In the genomic region with DNA sequence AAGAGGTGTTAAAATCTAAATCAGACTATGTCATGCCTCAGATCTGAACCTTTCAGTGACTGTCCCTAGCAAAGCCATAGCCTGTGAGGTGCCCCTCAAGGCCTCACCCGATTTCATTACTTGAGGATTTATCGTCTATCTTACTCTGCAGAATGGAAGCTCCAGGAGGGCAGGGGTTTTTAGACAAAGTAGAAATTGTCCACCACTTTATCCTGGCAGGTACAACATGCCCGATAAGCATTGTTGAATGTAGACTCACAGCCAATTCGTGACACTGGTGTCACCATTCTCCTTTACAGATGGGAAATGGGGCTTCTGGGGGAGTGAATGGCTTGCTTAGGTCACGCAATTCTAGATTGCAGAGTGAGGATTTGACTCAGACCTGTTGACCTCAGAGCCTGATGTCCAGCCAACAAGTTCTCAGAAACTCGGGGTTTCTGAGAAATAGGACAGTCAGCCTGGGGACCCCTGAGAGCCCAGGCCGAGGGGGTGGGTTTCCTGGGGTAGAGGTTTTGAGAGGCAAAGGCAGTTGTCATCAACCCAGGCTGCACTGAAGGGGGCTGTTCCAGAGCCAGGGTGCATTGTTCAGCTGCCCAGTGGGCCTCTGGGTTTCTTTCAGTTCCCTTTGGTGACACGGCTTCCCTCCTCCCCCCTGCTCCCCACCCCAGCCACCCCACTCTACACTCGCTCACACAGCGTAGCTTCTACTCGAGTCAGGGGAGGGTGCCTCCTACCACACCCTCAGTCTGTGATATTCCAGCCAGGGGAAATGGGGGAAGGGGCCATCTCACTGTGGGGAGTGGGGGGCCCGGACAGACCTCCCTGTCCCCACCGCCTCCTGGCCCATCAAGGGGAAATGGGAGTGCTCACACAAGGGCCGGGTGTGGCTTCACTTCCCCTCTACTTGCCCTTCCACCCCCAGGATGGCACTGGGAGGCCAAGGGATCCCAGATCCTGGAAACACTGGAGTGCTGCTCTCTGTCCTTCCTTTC, we compare ENCODE assay signal across 11 cellular contexts. TPM values are rescaled to one million over a fixed set of nuclear protein-coding genes. Genes with fewer than 3 reads are reported as not detected.
DNase-seq lines count a peak whose midpoint lies in the region; ATAC-seq and TF ChIP-seq lines count a peak whose summit lies in the region.
"Had no signal": no experiment of that assay in that cellular context is flagged by ENCODE, and none has a peak within 500 bp of the region (broad histone marks: within the 10 kb centered on the region; RNA-seq: fewer than 3 reads in every experiment).

No MANE protein-coding gene starts in this region.

- H3K4me1 ChIP-seq in KMS-11 (ENCODE audit: low read depth, poor library complexity, severe bottlenecking) (peaks cover 43% of the 10 kb centered on the region), osteoblast (ENCODE audit: insufficient read depth, low read length) (peaks cover 3% of the 10 kb centered on the region)

- no peak overlapping the region for H3K4me3 ChIP-seq in KMS-11 (IDR thresholded peaks at IDR 0.05; ENCODE audit: insufficient read depth, low read depth, low read length)
- no peak overlapping the region for H3K4me3 ChIP-seq in osteoblast (ENCODE audit: insufficient read depth, low read length)
- no peak overlapping the region for H3K4me3 ChIP-seq in H7 (ENCODE audit: insufficient read depth, low read depth, low read length)

- no peaks in the 10 kb centered on the region for H3K9me3 ChIP-seq in osteoblast (ENCODE audit: low read depth, low read length)

- DNase-seq in osteoblast (ENCODE audit: insufficient read length, low spot score, missing footprints), result peak; percentile 72
- no peak for DNase-seq in NCI-H1417 (lab: John Stamatoyannopoulos, UW)
- DNase-seq in NCI-H1436 (lab: John Stamatoyannopoulos, UW), result no peak
- DNase-seq in stimulated activated CD8-positive, alpha-beta memory T cell treated with anti-CD3 and anti-CD28 coated beads, Interleukin-4, amount 100 ng/mL, for 48 hours, result no peak
- DNase-seq in H7, result no peak
- DNase-seq: NCI-H345 had no signal

- TF ChIP-seq CTCF in KMS-11 (conservative IDR thresholded peaks at IDR 0.05; ENCODE audit: low read depth, low read length) (no peak), osteoblast (IDR thresholded peaks at IDR 0.05; ENCODE audit: extremely low read depth, low read depth, low read length) (no peak)

- H3K27ac ChIP-seq in KMS-11 (no peak overlapping the region), osteoblast (ENCODE audit: low read depth, low read length) (no peak overlapping the region)
- H3K27ac ChIP-seq: HL-60, VCaP had no signal

- H2AFZ ChIP-seq in KMS-11 (ENCODE audit: low read depth) (no peak overlapping the region), osteoblast (ENCODE audit: low read length) (no peak overlapping the region)

- H4K20me1 ChIP-seq in KMS-11 (ENCODE audit: insufficient read depth) (no peaks in the 10 kb centered on the region), osteoblast (ENCODE audit: insufficient read depth, low read length) (no peaks in the 10 kb centered on the region)

- H3K79me2 ChIP-seq in KMS-11 (ENCODE audit: insufficient read depth, low read depth), result no peaks in the 10 kb centered on the region
- no peaks in the 10 kb centered on the region for H3K79me2 ChIP-seq in osteoblast (ENCODE audit: insufficient read depth, low read length)

- ATAC-seq in GM18907 (IDR thresholded peaks at IDR 0.05; ENCODE audit: unreplicated experiment) (peak; percentile 37), HG02588 (IDR thresholded peaks at IDR 0.05; ENCODE audit: unreplicated experiment) (peak; percentile 31)

- H3K27me3 ChIP-seq in KMS-11 (ENCODE audit: insufficient read depth, low read depth), result no peaks in the 10 kb centered on the region
- peaks cover 42% of the 10 kb centered on the region for H3K27me3 ChIP-seq in osteoblast (ENCODE audit: insufficient read depth, low read length)
- peaks cover 35% of the 10 kb centered on the region for H3K27me3 ChIP-seq in H7 (ENCODE audit: control insufficient read depth, insufficient read depth, low read length)

- peak overlapping the region; percentile 87; the same call in 1 of the 2 replicates for H3K4me2 ChIP-seq in KMS-11
- H3K4me2 ChIP-seq in osteoblast (ENCODE audit: insufficient read depth, low read length), result no peak overlapping the region

- H3K36me3 ChIP-seq in KMS-11 (ENCODE audit: insufficient read depth) (no peaks in the 10 kb centered on the region), osteoblast (ENCODE audit: insufficient read depth, low read length) (no peaks in the 10 kb centered on the region), H7 (replicated peaks; ENCODE audit: control insufficient read depth, insufficient read depth, low read length) (no peaks in the 10 kb centered on the region)

- H3K9ac ChIP-seq in KMS-11, result peak overlapping the region; percentile 67; the same call in 1 of the 2 replicates

RNA-seq across cellular contexts. Expression of a gene that starts 3.1 kb away (rescaled TPM):
- total RNA-seq in osteoblast, result under 0.01 TPM in 2 replicates
- total RNA-seq in H7 (2014; rRNA removed; shearing (Covaris generic)), result 0.48 and 0.62 TPM in 2 replicates

RNA-seq across cellular contexts. Expression of a gene that starts 24.1 kb away (rescaled TPM):
- total RNA-seq in osteoblast, result 0.88 and 1.1 TPM in 2 replicates
- total RNA-seq in H7 (2014; rRNA removed; shearing (Covaris generic)), result 2.5 and 3.4 TPM in 2 replicates
